ENCODE assay signal across 2 cellular contexts in the genomic region with DNA sequence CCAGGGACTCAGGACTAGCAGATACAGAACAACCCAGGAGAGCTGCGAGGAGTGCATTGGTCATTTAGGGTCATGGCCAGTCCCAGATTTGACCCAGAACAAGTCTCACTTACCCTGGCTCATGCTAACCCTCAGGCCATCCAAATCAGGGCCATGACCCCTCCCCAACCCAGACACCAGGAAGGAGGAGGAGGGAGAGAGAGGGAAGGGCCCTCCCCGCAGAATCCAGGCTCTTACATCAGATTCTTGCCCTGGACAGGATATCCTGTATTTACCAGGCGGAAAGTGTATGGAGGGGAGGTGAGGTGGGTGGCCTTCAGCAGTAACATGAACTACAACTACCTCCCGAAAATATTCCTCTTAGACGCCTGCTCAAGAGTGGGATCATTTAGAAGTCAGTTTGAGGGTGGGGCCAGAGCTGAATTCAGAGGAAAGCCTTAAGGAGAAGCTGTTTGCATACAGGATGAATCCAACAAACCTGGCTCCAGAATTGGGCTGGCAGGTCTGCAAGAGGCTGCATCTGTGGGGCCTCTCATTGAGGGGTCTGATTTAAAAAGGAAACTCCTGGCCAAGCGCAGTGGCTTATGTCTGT.
TF ChIP-seq lines count a peak whose summit lies in the region.

No MANE protein-coding gene starts in this region.

TF ChIP-seq in SK-N-SH, 30 proteins besides CTCF, POLR2A, EP300 and RAD21 (continued from another document):
- TF ChIP-seq EZH2phosphoT487 (IDR thresholded peaks at IDR 0.05; ENCODE audit: borderline replicate concordance, low read depth), result no peak

TF ChIP-seq in SK-N-SH treated with all-trans-retinoic acid at 6 μM for 48 hours, 23 proteins besides CTCF, POLR2A, EP300 and RAD21 (continued from another document):
- TF ChIP-seq PATZ1 (CRISPR knock-in tag; IDR thresholded peaks at IDR 0.05; ENCODE audit: borderline replicate concordance), result no peak
- TF ChIP-seq ARNTL (CRISPR knock-in tag; IDR thresholded peaks at IDR 0.05; ENCODE audit: borderline replicate concordance, low read depth), result no peak
- no peak for TF ChIP-seq SNAI2 (CRISPR knock-in tag; IDR thresholded peaks at IDR 0.05)
- no peak for TF ChIP-seq CREB5 (CRISPR knock-in tag; IDR thresholded peaks at IDR 0.05; ENCODE audit: low read depth)
- TF ChIP-seq, protein P1, sequence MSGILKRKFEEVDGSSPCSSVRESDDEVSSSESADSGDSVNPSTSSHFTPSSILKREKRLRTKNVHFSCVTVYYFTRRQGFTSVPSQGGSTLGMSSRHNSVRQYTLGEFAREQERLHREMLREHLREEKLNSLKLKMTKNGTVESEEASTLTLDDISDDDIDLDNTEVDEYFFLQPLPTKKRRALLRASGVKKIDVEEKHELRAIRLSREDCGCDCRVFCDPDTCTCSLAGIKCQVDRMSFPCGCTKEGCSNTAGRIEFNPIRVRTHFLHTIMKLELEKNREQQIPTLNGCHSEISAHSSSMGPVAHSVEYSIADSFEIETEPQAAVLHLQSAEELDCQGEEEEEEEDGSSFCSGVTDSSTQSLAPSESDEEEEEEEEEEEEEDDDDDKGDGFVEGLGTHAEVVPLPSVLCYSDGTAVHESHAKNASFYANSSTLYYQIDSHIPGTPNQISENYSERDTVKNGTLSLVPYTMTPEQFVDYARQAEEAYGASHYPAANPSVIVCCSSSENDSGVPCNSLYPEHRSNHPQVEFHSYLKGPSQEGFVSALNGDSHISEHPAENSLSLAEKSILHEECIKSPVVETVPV (CRISPR knock-in tag; IDR thresholded peaks at IDR 0.05), result no peak
- no peak for TF ChIP-seq BACH2 (CRISPR knock-in tag; IDR thresholded peaks at IDR 0.05; ENCODE audit: borderline replicate concordance)
